ENCODE assay signal across 19 cellular contexts in genomic region chr5:163913548-163913947, GRCh38.
DNase-seq lines count a peak whose midpoint lies in the region; ATAC-seq and TF ChIP-seq lines count a peak whose summit lies in the region.
"Had no signal": no experiment of that assay in that cellular context is flagged by ENCODE, and none has a peak within 500 bp of the region (broad histone marks: within the 10 kb centered on the region; RNA-seq: fewer than 3 reads in every experiment).

No MANE protein-coding gene starts in this region.

- H3K27me3 Mint-ChIP-seq in activated B cell treated with CpG ODN at 0.5 μM for 24 hours, result no peaks in the 10 kb centered on the region
- no peaks in the 10 kb centered on the region for H3K27me3 Mint-ChIP-seq in neural progenitor cell (ENCODE audit: insufficient read depth, low read depth)

- TF ChIP-seq CTCF in Loucy (conservative IDR thresholded peaks at IDR 0.05; ENCODE audit: low read length) (peak; percentile 39), activated B cell treated with CpG ODN at 0.5 μM for 24 hours (IDR thresholded peaks at IDR 0.05) (no peak), neural progenitor cell (IDR thresholded peaks at IDR 0.05) (peak; percentile 4)

- no peak overlapping the region for H3K4me3 Mint-ChIP-seq in activated B cell treated with CpG ODN at 0.5 μM for 24 hours
- H3K4me3 Mint-ChIP-seq in neural progenitor cell, result no peak overlapping the region
- H3K4me3 Mint-ChIP-seq: naive thymus-derived CD4-positive, alpha-beta T cell had no signal

- H3K4me1 Mint-ChIP-seq in activated B cell treated with CpG ODN at 0.5 μM for 24 hours (peaks cover 83% of the 10 kb centered on the region), neural progenitor cell (peaks cover 19% of the 10 kb centered on the region)

- no peaks in the 10 kb centered on the region for H3K27me3 ChIP-seq in Loucy (ENCODE audit: insufficient read depth, low read length, poor library complexity, severe bottlenecking)
- no peaks in the 10 kb centered on the region for H3K27me3 ChIP-seq in neural progenitor cell
- H3K27me3 ChIP-seq: esophagus squamous epithelium had no signal

- ATAC-seq in activated B cell treated with CpG ODN at 0.5 μM for 24 hours (ENCODE audit: low read depth), result no peak
- ATAC-seq: left ventricle myocardium superior; naive thymus-derived CD4-positive, alpha-beta T cell; psoas muscle had no signal

- no peak overlapping the region for H3K9ac ChIP-seq in Loucy (ENCODE audit: low read depth, low read length, poor library complexity, severe bottlenecking)
- no peak overlapping the region for H3K9ac ChIP-seq in neural progenitor cell

- no peaks in the 10 kb centered on the region for H3K79me2 ChIP-seq in Loucy (ENCODE audit: insufficient read depth, low read length)
- no peaks in the 10 kb centered on the region for H3K79me2 ChIP-seq in neural progenitor cell (ENCODE audit: low read depth)

- H3K27ac Mint-ChIP-seq in activated B cell treated with CpG ODN at 0.5 μM for 24 hours (peak overlapping the region; percentile 99), neural progenitor cell (no peak overlapping the region)
- H3K27ac Mint-ChIP-seq: naive thymus-derived CD4-positive, alpha-beta T cell had no signal

- DNase-seq in DMS 273 (lab: John Stamatoyannopoulos, UW; ENCODE audit: unreplicated experiment) (peak; percentile 29), DMS 273 treated with DMSO at 0.1 percent for 48 hours (lab: John Stamatoyannopoulos, UW) (no peak), activated B cell treated with CpG ODN at 0.5 μM for 24 hours (no peak), neural progenitor cell (ENCODE audit: low spot score) (no peak), NCI-H128 (lab: John Stamatoyannopoulos, UW; ENCODE audit: unreplicated experiment) (no peak), T-helper 9 cell (no peak)
- DNase-seq in activated CD4-positive, alpha-beta T cell treated with anti-CD3 and anti-CD28 coated beads for 4 hours, result no peak
- DNase-seq: 8988T; activated effector memory CD4-positive, alpha-beta T cell treated with anti-CD3 and anti-CD28 coated beads, Interleukin-2, amount 50 U/mL, for 16 hours; anterior cingulate cortex; dermis blood vessel endothelial cell; esophagus squamous epithelium; GF-D8; left ventricle myocardium superior; naive thymus-derived CD4-positive, alpha-beta T cell; NCI-H1105; NCI-H345; psoas muscle had no signal

- peaks cover 9% of the 10 kb centered on the region for H3K9me3 Mint-ChIP-seq in activated B cell treated with CpG ODN at 0.5 μM for 24 hours
- no peaks in the 10 kb centered on the region for H3K9me3 Mint-ChIP-seq in neural progenitor cell

- no peak overlapping the region for H2AFZ ChIP-seq in Loucy (ENCODE audit: low read length)
- no peak overlapping the region for H2AFZ ChIP-seq in neural progenitor cell (replicated peaks)

- no peaks in the 10 kb centered on the region for H3K9me2 ChIP-seq in Loucy (replicated peaks; ENCODE audit: low read depth, low read length)

- H3K4me2 ChIP-seq in Loucy (ENCODE audit: low read depth, low read length, poor library complexity, severe bottlenecking), result no peak overlapping the region
- H3K4me2 ChIP-seq in neural progenitor cell, result no peak overlapping the region

- CTCF ChIA-PET in activated B cell treated with CpG ODN at 0.5 μM for 24 hours (lab: Charles Lee), result interaction anchor here (0.9 kb wide), 1 partner anchor 217 kb away, joined by 3 read pairs; no protein-coding TSS in a partner anchor

- no peaks in the 10 kb centered on the region for H3K9me3 ChIP-seq in Loucy (ENCODE audit: insufficient read depth, low read depth, low read length)
- H3K9me3 ChIP-seq in neural progenitor cell (ENCODE audit: low read depth), result no peaks in the 10 kb centered on the region
- H3K9me3 ChIP-seq: esophagus squamous epithelium, psoas muscle had no signal

- H4K20me1 ChIP-seq in Loucy (ENCODE audit: insufficient read depth, low read length, poor library complexity, severe bottlenecking) (no peaks in the 10 kb centered on the region), neural progenitor cell (ENCODE audit: low read depth) (no peaks in the 10 kb centered on the region)

- POLR2A ChIA-PET in activated B cell treated with CpG ODN at 0.5 μM for 24 hours (lab: Charles Lee), result interaction anchor here (0.7 to 3.0 kb wide), 2 partner anchors 97 to 453 kb away, joined by 3 to 21 read pairs; partner anchors contain the start of genes HMMR and NUDCD2

- H3K36me3 Mint-ChIP-seq in activated B cell treated with CpG ODN at 0.5 μM for 24 hours (ENCODE audit: low read depth) (peaks cover 10% of the 10 kb centered on the region), neural progenitor cell (no peaks in the 10 kb centered on the region)

- peaks cover 5% of the 10 kb centered on the region for H3F3A ChIP-seq in Loucy (ENCODE audit: low read depth)
- no peaks in the 10 kb centered on the region for H3F3A ChIP-seq in neural progenitor cell (ENCODE audit: low read depth)

- no peak overlapping the region for H3K27ac ChIP-seq in neural progenitor cell
- H3K27ac ChIP-seq: esophagus squamous epithelium, psoas muscle had no signal

- H3K4me1 ChIP-seq in Loucy (ENCODE audit: insufficient read depth, low read length, poor library complexity, severe bottlenecking), result peaks cover 55% of the 10 kb centered on the region
- H3K4me1 ChIP-seq in neural progenitor cell, result no peaks in the 10 kb centered on the region
- H3K4me1 ChIP-seq: esophagus squamous epithelium, psoas muscle had no signal

- H3K4me3 ChIP-seq in Loucy (ENCODE audit: low read length, poor library complexity, severe bottlenecking) (no peak overlapping the region), neural progenitor cell (no peak overlapping the region)
- H3K4me3 ChIP-seq: esophagus squamous epithelium, psoas muscle had no signal

- no peaks in the 10 kb centered on the region for H3K36me3 ChIP-seq in Loucy (ENCODE audit: insufficient read depth, low read length)
- no peaks in the 10 kb centered on the region for H3K36me3 ChIP-seq in neural progenitor cell
- H3K36me3 ChIP-seq: esophagus squamous epithelium had no signal

- intact Hi-C loops in activated B cell treated with CpG ODN at 0.5 μM for 24 hours (cut with micrococcal nuclease), result loop anchor here (10.0 kb wide), 1 partner anchor 349 kb away; no protein-coding TSS in a partner anchor
